8 cellular contexts compared by ENCODE assay signal in the genomic region with DNA sequence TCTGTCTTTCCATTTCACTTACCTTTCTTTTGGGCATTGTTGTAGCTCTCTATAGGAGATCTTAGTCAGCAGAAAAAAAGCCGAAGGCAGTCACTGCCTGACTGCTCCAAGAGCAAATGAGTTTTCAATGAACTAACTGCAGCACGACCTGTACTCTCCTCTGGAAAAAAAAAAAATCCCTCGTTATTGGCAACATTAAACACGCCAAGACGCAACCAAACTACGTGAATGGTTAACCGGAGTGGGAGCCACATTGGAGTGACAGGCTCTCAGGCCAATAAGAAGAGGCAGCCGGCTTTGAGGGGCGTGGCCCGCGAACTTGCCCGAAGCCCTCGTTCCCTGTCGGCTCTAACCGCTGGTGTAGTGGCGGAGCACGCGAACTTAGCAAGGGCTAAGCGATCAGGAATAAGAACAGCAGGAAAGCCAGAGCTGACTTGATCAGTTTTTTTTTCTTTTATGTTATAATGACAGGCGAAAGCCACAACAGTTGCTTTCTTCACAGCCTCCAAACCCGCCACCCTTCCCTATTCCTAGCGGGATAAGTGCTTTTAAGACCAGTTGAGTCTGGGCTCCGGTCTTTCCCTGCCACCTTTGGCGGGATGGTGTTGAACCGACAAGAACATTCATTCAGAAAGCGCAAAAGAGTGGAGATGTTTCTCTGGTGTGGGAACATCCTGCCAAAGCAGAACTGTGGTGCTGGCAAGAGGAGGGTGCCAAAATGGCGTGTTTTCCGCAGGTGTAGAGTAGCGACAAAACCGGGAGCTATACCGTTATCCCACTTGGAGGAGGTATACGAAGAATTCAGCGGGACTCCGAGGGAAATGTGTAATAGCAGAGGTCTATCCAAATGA.
DNase-seq lines count a peak whose midpoint lies in the region; ATAC-seq and TF ChIP-seq lines count a peak whose summit lies in the region.

No MANE protein-coding gene starts in this region.

- intact Hi-C loops in A673 (cut with micrococcal nuclease; ENCODE audit: unreplicated experiment) (loop anchor here (2.0 to 10.0 kb wide), 3 partner anchors 81 to 307 kb away; a partner anchor contains a TSS), left lung (cut with DNase I) (no loop called here)

- H3K27ac ChIP-seq in A673 (ENCODE audit: low read depth, low read length, poor library complexity, severe bottlenecking) (peak overlapping the region; percentile 53), left lung (peak overlapping the region; percentile 33 to 71)

- H3K4me3 ChIP-seq in A673 (ENCODE audit: low read depth, low read length, poor library complexity, severe bottlenecking) (peak overlapping the region; percentile 53), left lung (peak overlapping the region; percentile 28 to 52)

- ATAC-seq in GM18868 (IDR thresholded peaks at IDR 0.05; ENCODE audit: unreplicated experiment): peak; percentile 94
- peak; percentile 96 for ATAC-seq in HG03097 (IDR thresholded peaks at IDR 0.05; ENCODE audit: low FRiP score, unreplicated experiment)
- ATAC-seq in left lung: peak; percentile 99

- H3K36me3 ChIP-seq in A673 (ENCODE audit: insufficient read depth, low read length, poor library complexity, severe bottlenecking): no peaks in the 10 kb centered on the region
- H3K36me3 ChIP-seq in left lung: no peaks in the 10 kb centered on the region

- BruUV-seq in A673 (replicated peaks; lab: Mats Ljungman, UMichigan): no TSS peak

- POLR2A ChIA-PET in A673 (lab: Charles Lee; ENCODE audit: low non-redundant PET): no interaction called here

- H3K9me3 ChIP-seq in A673 (ENCODE audit: low read depth, low read length, poor library complexity, severe bottlenecking) (no peaks in the 10 kb centered on the region), left lung (no peaks in the 10 kb centered on the region)

- peaks cover 15% of the 10 kb centered on the region for H3K27me3 ChIP-seq in A673 (replicated peaks; ENCODE audit: insufficient read depth, low read depth, low read length, poor library complexity)
- H3K27me3 ChIP-seq in left lung: no peaks in the 10 kb centered on the region

- peak; percentile 93 for DNase-seq in A673 (ENCODE audit: low spot score)
- peak; percentile 53 for DNase-seq in NCI-H526 treated with DMSO at 0.1 percent for 48 hours (lab: John Stamatoyannopoulos, UW)
- DNase-seq in activated CD4-positive, alpha-beta T cell treated with anti-CD3 and anti-CD28 coated beads, Interleukin-2, amount 50 U/mL, for 1 hour: peak; percentile 82
- peak; percentile 86 to 94 for DNase-seq in dermis microvascular lymphatic vessel endothelial cell (ENCODE audit: low read depth in 2 of 2)
- peak; percentile 88 to 91 for DNase-seq in left lung
- peak; percentile 84 to 86 for DNase-seq in stimulated activated CD4-positive, alpha-beta T cell treated with anti-CD3 and anti-CD28 coated beads, Interleukin-2, amount 100 ng/mL, for 24 hours

- TF ChIP-seq CTCF in A673 (conservative IDR thresholded peaks at IDR 0.05; ENCODE audit: low read depth, low read length) (no peak), left lung (IDR thresholded peaks at IDR 0.05) (no peak)

- no peaks in the 10 kb centered on the region for H3K4me1 ChIP-seq in A673 (ENCODE audit: insufficient read depth, low read length, poor library complexity, severe bottlenecking)
- no peaks in the 10 kb centered on the region for H3K4me1 ChIP-seq in left lung

- CTCF ChIA-PET in A673 (lab: Charles Lee): no interaction called here

Comparison
In these comparisons a context has a peak if more than half of its experiments do, and no peak if none do; other contexts are left out.
1. Peak in every context shown above with its lines: DNase-seq, ATAC-seq, H3K4me3 ChIP-seq and H3K27ac ChIP-seq.